In genomic region chr3:157667493-157667892, GRCh38 we compare ENCODE assay signal across 17 cellular contexts.
DNase-seq lines count a peak whose midpoint lies in the region; ATAC-seq, FAIRE-seq and TF ChIP-seq lines count a peak whose summit lies in the region.
"Had no signal": no experiment of that assay in that cellular context is flagged by ENCODE, and none has a peak within 500 bp of the region (broad histone marks: within the 10 kb centered on the region; RNA-seq: fewer than 3 reads in every experiment).

No MANE protein-coding gene starts in this region.

- no peak for ATAC-seq in GM18502 (IDR thresholded peaks at IDR 0.05; ENCODE audit: poor library complexity, unreplicated experiment)
- ATAC-seq: HepG2 had no signal

- H3K4me3 ChIP-seq in WERI-Rb-1 (ENCODE audit: low read depth, low read length) = no peak overlapping the region
- H3K4me3 ChIP-seq: BLaER1 treated with 17β-estradiol and CSF1 and Interleukin-3, amounts not matched to agents 10 nM and 100 nM had no signal

- no peaks in the 10 kb centered on the region for H3K9me3 ChIP-seq in WERI-Rb-1 (ENCODE audit: severe bottlenecking)
- H3K9me3 ChIP-seq: BLaER1 treated with 17β-estradiol and CSF1 and Interleukin-3, amounts not matched to agents 10 nM and 100 nM had no signal

- H3K36me3 ChIP-seq in WERI-Rb-1 = no peaks in the 10 kb centered on the region
- H3K36me3 ChIP-seq: BLaER1 treated with 17β-estradiol and CSF1 and Interleukin-3, amounts not matched to agents 10 nM and 100 nM had no signal

- no peak for TF ChIP-seq CTCF in WERI-Rb-1 (IDR thresholded peaks at IDR 0.05; ENCODE audit: low read depth, low read length)

- peak; percentile 21 for DNase-seq in NOMO-1 treated with DMSO at 0.1 percent for 48 hours (lab: John Stamatoyannopoulos, UW; ENCODE audit: unreplicated experiment)
- no peak for DNase-seq in NOMO-1 treated with dmso at 0.1 percent for 144 hours (lab: John Stamatoyannopoulos, UW; ENCODE audit: unreplicated experiment)
- DNase-seq in OCI-M1 (lab: John Stamatoyannopoulos, UW) = peak; percentile 22
- DNase-seq in WERI-Rb-1 = no peak
- DNase-seq in GM19239 (ENCODE audit: insufficient read length, low spot score) = no peak
- no peak for DNase-seq in NCI-H345 (lab: John Stamatoyannopoulos, UW)
- DNase-seq: ACHN; CD4-positive, CD25-positive, alpha-beta regulatory T cell; DMS53; GF-D8; HCEC 1CT; HFFc6 had no signal

- no peak for FAIRE-seq in GM19239 (lab: Jason Lieb, UNC)
- FAIRE-seq: H1, HepG2, HTR-8/SVneo had no signal

- peak overlapping the region; percentile 58 for H3K27ac ChIP-seq in WERI-Rb-1
- H3K27ac ChIP-seq: BLaER1 treated with 17β-estradiol and CSF1 and Interleukin-3, amounts not matched to agents 10 nM and 100 nM had no signal

- H3K27me3 ChIP-seq in WERI-Rb-1 (ENCODE audit: insufficient read depth, low read depth, severe bottlenecking) = no peaks in the 10 kb centered on the region
- H3K27me3 ChIP-seq: BLaER1 treated with 17β-estradiol and CSF1 and Interleukin-3, amounts not matched to agents 10 nM and 100 nM had no signal

Comparison
In these comparisons a context has a peak if more than half of its experiments do, and no peak if none do; other contexts are left out.
1. DNase-seq: peak in NOMO-1 treated with DMSO at 0.1 percent for 48 hours (single experiment) and OCI-M1 (single experiment); none in NOMO-1 treated with dmso at 0.1 percent for 144 hours (single experiment), WERI-Rb-1 (single experiment), GM19239 (single experiment) and NCI-H345 (single experiment).